11 cellular contexts compared by ENCODE assay signal in the genomic region with DNA sequence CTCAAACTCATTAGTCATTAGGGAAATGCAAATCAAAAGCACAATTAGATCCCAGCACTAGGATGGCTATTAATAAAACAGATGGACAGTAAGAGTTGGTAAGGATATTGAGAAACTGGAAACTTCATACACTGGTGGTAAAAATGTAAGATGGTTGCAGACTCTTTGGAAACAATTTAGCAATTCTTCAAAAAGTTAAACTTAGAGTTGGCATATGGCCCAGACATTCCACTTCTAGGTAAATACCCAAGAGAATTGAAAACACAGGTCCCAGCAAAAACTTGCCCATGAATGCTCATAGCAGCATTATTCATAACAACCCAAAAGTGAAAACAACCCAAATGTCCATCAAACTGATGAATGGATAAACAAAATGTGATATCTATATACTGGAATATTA.
DNase-seq lines count a peak whose midpoint lies in the region; ATAC-seq and TF ChIP-seq lines count a peak whose summit lies in the region.
"Had no signal": no experiment of that assay in that cellular context is flagged by ENCODE, and none has a peak within 500 bp of the region (broad histone marks: within the 10 kb centered on the region; RNA-seq: fewer than 3 reads in every experiment).

No MANE protein-coding gene starts in this region.

- H3K4me1 ChIP-seq in rectal smooth muscle tissue (ENCODE audit: control insufficient read depth, insufficient read depth, low read length) = peaks cover 18% of the 10 kb centered on the region
- no peaks in the 10 kb centered on the region for H3K4me1 ChIP-seq in effector memory CD4-positive, alpha-beta T cell (ENCODE audit: control insufficient read depth, insufficient read depth, low read length, poor library complexity, severe bottlenecking)

- no peak overlapping the region for H3K4me3 ChIP-seq in rectal smooth muscle tissue (ENCODE audit: low read length)
- H3K4me3 ChIP-seq in effector memory CD4-positive, alpha-beta T cell (ENCODE audit: insufficient read depth, low read depth, low read length, poor library complexity, severe bottlenecking) = no peak overlapping the region

- H3K36me3 ChIP-seq in rectal smooth muscle tissue (ENCODE audit: control insufficient read depth, insufficient read depth, low read length) = no peaks in the 10 kb centered on the region
- H3K36me3 ChIP-seq in effector memory CD4-positive, alpha-beta T cell (ENCODE audit: control insufficient read depth, insufficient read depth, low read length) = no peaks in the 10 kb centered on the region

- peak; percentile 57 for ATAC-seq in SK-N-SH treated with all-trans-retinoic acid at 6 μM for 48 hours
- ATAC-seq: stimulated activated effector memory CD8-positive, alpha-beta T cell treated with anti-CD3 and anti-CD28 coated beads, Interleukin-12 subunit alpha, Interleukin-12 subunit beta, amount 100 ng/mL, for 72 hours had no signal

- no peak overlapping the region for H3K9ac ChIP-seq in rectal smooth muscle tissue (ENCODE audit: low read length)

- no peaks in the 10 kb centered on the region for H3K9me3 ChIP-seq in effector memory CD4-positive, alpha-beta T cell (ENCODE audit: control insufficient read depth, low read length)

- DNase-seq in ELR (ENCODE audit: low read depth) = peak; percentile 28
- DNase-seq in fibroblast of gingiva (ENCODE audit: low read depth) = peak; percentile 90
- DNase-seq in stimulated activated CD8-positive, alpha-beta memory T cell treated with anti-CD3 and anti-CD28 coated beads, Interleukin-4, amount 100 ng/mL, for 48 hours = no peak
- no peak for DNase-seq in NCI-H446 (lab: John Stamatoyannopoulos, UW)
- no peak for DNase-seq in effector memory CD4-positive, alpha-beta T cell
- DNase-seq in NCI-H774 (lab: John Stamatoyannopoulos, UW) = no peak
- DNase-seq: aorta; CD4-positive, alpha-beta T cell had no signal

- no peaks in the 10 kb centered on the region for H3K27me3 ChIP-seq in rectal smooth muscle tissue (ENCODE audit: control insufficient read depth, insufficient read depth, low read length)
- H3K27me3 ChIP-seq in effector memory CD4-positive, alpha-beta T cell (replicated peaks; ENCODE audit: control insufficient read depth, insufficient read depth, low read length, poor library complexity, severe bottlenecking) = no peaks in the 10 kb centered on the region

- H3K27ac ChIP-seq in rectal smooth muscle tissue (ENCODE audit: low read depth, low read length) = peak overlapping the region; percentile 54
- no peak overlapping the region for H3K27ac ChIP-seq in effector memory CD4-positive, alpha-beta T cell (ENCODE audit: insufficient read depth, low read length, poor library complexity, severe bottlenecking)

TF ChIP-seq in SK-N-SH treated with all-trans-retinoic acid at 6 μM for 48 hours, 23 proteins besides CTCF, POLR2A, EP300 and RAD21:
- no peak for TF ChIP-seq SNAI2 (CRISPR knock-in tag; IDR thresholded peaks at IDR 0.05)
- TF ChIP-seq RARB (CRISPR knock-in tag; IDR thresholded peaks at IDR 0.05) = no peak
- TF ChIP-seq GLIS3 (CRISPR knock-in tag; IDR thresholded peaks at IDR 0.05) = no peak
- TF ChIP-seq CSDC2 (CRISPR knock-in tag; IDR thresholded peaks at IDR 0.05) = no peak
- no peak for TF ChIP-seq ZFP3 (CRISPR knock-in tag; IDR thresholded peaks at IDR 0.05)
- no peak for TF ChIP-seq TOX (CRISPR knock-in tag; IDR thresholded peaks at IDR 0.05; ENCODE audit: borderline replicate concordance)
- no peak for TF ChIP-seq ZNF8 (CRISPR knock-in tag; IDR thresholded peaks at IDR 0.05)
- peak; percentile 74 for TF ChIP-seq ISL1 (CRISPR knock-in tag; IDR thresholded peaks at IDR 0.05)

Comparison
In these comparisons a context has a peak if more than half of its experiments do, and no peak if none do; other contexts are left out.
1. DNase-seq: peak in ELR (single experiment) and fibroblast of gingiva (single experiment); none in stimulated activated CD8-positive, alpha-beta memory T cell treated with anti-CD3 and anti-CD28 coated beads, Interleukin-4, amount 100 ng/mL, for 48 hours (single experiment), NCI-H446 (0 of 2), effector memory CD4-positive, alpha-beta T cell (0 of 3) and NCI-H774 (single experiment).